3 cellular contexts compared by ENCODE assay signal in genomic region chr20:42181064-42181463, GRCh38.
TF ChIP-seq lines count a peak whose summit lies in the region.

No MANE protein-coding gene starts in this region.

TF ChIP-seq in SK-N-SH, 30 proteins besides CTCF, POLR2A, EP300 and RAD21 (continued from another document):
- TF ChIP-seq, protein P1, sequence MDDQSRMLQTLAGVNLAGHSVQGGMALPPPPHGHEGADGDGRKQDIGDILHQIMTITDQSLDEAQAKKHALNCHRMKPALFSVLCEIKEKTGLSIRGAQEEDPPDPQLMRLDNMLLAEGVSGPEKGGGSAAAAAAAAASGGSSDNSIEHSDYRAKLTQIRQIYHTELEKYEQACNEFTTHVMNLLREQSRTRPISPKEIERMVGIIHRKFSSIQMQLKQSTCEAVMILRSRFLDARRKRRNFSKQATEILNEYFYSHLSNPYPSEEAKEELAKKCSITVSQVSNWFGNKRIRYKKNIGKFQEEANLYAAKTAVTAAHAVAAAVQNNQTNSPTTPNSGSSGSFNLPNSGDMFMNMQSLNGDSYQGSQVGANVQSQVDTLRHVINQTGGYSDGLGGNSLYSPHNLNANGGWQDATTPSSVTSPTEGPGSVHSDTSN (IDR thresholded peaks at IDR 0.05) = no peak
- no peak; the same call in 1 of the 2 replicates for TF ChIP-seq SMC3 (IDR thresholded peaks at IDR 0.05; ENCODE audit: low read depth, low read length)
- no peak for TF ChIP-seq USF1 (IDR thresholded peaks at IDR 0.05; ENCODE audit: borderline replicate concordance, low read depth)
- TF ChIP-seq ELF1 (IDR thresholded peaks at IDR 0.05) = no peak
- TF ChIP-seq SIN3A (IDR thresholded peaks at IDR 0.05; ENCODE audit: borderline replicate concordance, low read depth, low read length) = no peak
- no peak for TF ChIP-seq GABPA (IDR thresholded peaks at IDR 0.05; ENCODE audit: low read depth)

TF ChIP-seq in SK-N-SH treated with all-trans-retinoic acid at 6 μM for 48 hours, 23 proteins besides CTCF, POLR2A, EP300 and RAD21 (continued from another document):
- TF ChIP-seq POU6F1 (CRISPR knock-in tag; IDR thresholded peaks at IDR 0.05; ENCODE audit: borderline replicate concordance, low read depth) (no peak), RARB (CRISPR knock-in tag; IDR thresholded peaks at IDR 0.05) (no peak), ARNTL (CRISPR knock-in tag; IDR thresholded peaks at IDR 0.05; ENCODE audit: borderline replicate concordance, low read depth) (no peak), BACH2 (CRISPR knock-in tag; IDR thresholded peaks at IDR 0.05; ENCODE audit: borderline replicate concordance) (no peak), OSR1 (CRISPR knock-in tag; IDR thresholded peaks at IDR 0.05) (no peak), TOX (CRISPR knock-in tag; IDR thresholded peaks at IDR 0.05; ENCODE audit: borderline replicate concordance) (no peak), CSDC2 (CRISPR knock-in tag; IDR thresholded peaks at IDR 0.05) (no peak), ZNF70 (CRISPR knock-in tag; IDR thresholded peaks at IDR 0.05) (no peak), PPARA (CRISPR knock-in tag; IDR thresholded peaks at IDR 0.05; ENCODE audit: borderline replicate concordance) (no peak), ZNF8 (CRISPR knock-in tag; IDR thresholded peaks at IDR 0.05) (no peak), GLIS3 (CRISPR knock-in tag; IDR thresholded peaks at IDR 0.05) (no peak)
- TF ChIP-seq, protein P2, sequence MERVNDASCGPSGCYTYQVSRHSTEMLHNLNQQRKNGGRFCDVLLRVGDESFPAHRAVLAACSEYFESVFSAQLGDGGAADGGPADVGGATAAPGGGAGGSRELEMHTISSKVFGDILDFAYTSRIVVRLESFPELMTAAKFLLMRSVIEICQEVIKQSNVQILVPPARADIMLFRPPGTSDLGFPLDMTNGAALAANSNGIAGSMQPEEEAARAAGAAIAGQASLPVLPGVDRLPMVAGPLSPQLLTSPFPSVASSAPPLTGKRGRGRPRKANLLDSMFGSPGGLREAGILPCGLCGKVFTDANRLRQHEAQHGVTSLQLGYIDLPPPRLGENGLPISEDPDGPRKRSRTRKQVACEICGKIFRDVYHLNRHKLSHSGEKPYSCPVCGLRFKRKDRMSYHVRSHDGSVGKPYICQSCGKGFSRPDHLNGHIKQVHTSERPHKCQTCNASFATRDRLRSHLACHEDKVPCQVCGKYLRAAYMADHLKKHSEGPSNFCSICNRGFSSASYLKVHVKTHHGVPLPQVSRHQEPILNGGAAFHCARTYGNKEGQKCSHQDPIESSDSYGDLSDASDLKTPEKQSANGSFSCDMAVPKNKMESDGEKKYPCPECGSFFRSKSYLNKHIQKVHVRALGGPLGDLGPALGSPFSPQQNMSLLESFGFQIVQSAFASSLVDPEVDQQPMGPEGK (CRISPR knock-in tag; IDR thresholded peaks at IDR 0.05; ENCODE audit: borderline replicate concordance) = no peak
- TF ChIP-seq, protein P3, sequence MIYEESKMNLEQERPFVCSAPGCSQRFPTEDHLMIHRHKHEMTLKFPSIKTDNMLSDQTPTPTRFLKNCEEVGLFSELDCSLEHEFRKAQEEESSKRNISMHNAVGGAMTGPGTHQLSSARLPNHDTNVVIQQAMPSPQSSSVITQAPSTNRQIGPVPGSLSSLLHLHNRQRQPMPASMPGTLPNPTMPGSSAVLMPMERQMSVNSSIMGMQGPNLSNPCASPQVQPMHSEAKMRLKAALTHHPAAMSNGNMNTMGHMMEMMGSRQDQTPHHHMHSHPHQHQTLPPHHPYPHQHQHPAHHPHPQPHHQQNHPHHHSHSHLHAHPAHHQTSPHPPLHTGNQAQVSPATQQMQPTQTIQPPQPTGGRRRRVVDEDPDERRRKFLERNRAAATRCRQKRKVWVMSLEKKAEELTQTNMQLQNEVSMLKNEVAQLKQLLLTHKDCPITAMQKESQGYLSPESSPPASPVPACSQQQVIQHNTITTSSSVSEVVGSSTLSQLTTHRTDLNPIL (CRISPR knock-in tag; IDR thresholded peaks at IDR 0.05; ENCODE audit: low read depth) = no peak
TF ChIP-seq in SK-N-SH treated with all-trans-retinoic acid at 6 μM for 48 hours: peak in this region for 0.

TF ChIP-seq in H1, 55 proteins besides CTCF, POLR2A, EP300 and RAD21 (continued from another document):
- TF ChIP-seq CHD7 (IDR thresholded peaks at IDR 0.05; ENCODE audit: insufficient replicate concordance, low read length) (no peak), CBX8 (IDR thresholded peaks at IDR 0.05; ENCODE audit: borderline replicate concordance, low read depth, low read length) (no peak), BRCA1 (IDR thresholded peaks at IDR 0.05; ENCODE audit: low read depth, low read length) (no peak), MAFK (IDR thresholded peaks at IDR 0.05; ENCODE audit: low read depth, low read length) (no peak), JUND (IDR thresholded peaks at IDR 0.05; ENCODE audit: low read length) (no peak), CTBP2 (IDR thresholded peaks at IDR 0.05; ENCODE audit: borderline replicate concordance, insufficient read depth, insufficient read length, low read length) (no peak), JUN (IDR thresholded peaks at IDR 0.05; ENCODE audit: low read depth, low read length) (no peak), USF2 (IDR thresholded peaks at IDR 0.05; ENCODE audit: low read length) (no peak), TCF12 (IDR thresholded peaks at IDR 0.05; ENCODE audit: low read depth, low read length) (no peak), NRF1 (IDR thresholded peaks at IDR 0.05; ENCODE audit: low read depth, low read length) (no peak)
